1 cellular context compared by ENCODE assay signal in genomic region chr13:43441464-43441863, GRCh38.
TF ChIP-seq lines count a peak whose summit lies in the region.

No MANE protein-coding gene starts in this region.

TF ChIP-seq in GM23338, 12 proteins besides CTCF, POLR2A, EP300 and RAD21 (continued from another document):
- TF ChIP-seq, protein P1, sequence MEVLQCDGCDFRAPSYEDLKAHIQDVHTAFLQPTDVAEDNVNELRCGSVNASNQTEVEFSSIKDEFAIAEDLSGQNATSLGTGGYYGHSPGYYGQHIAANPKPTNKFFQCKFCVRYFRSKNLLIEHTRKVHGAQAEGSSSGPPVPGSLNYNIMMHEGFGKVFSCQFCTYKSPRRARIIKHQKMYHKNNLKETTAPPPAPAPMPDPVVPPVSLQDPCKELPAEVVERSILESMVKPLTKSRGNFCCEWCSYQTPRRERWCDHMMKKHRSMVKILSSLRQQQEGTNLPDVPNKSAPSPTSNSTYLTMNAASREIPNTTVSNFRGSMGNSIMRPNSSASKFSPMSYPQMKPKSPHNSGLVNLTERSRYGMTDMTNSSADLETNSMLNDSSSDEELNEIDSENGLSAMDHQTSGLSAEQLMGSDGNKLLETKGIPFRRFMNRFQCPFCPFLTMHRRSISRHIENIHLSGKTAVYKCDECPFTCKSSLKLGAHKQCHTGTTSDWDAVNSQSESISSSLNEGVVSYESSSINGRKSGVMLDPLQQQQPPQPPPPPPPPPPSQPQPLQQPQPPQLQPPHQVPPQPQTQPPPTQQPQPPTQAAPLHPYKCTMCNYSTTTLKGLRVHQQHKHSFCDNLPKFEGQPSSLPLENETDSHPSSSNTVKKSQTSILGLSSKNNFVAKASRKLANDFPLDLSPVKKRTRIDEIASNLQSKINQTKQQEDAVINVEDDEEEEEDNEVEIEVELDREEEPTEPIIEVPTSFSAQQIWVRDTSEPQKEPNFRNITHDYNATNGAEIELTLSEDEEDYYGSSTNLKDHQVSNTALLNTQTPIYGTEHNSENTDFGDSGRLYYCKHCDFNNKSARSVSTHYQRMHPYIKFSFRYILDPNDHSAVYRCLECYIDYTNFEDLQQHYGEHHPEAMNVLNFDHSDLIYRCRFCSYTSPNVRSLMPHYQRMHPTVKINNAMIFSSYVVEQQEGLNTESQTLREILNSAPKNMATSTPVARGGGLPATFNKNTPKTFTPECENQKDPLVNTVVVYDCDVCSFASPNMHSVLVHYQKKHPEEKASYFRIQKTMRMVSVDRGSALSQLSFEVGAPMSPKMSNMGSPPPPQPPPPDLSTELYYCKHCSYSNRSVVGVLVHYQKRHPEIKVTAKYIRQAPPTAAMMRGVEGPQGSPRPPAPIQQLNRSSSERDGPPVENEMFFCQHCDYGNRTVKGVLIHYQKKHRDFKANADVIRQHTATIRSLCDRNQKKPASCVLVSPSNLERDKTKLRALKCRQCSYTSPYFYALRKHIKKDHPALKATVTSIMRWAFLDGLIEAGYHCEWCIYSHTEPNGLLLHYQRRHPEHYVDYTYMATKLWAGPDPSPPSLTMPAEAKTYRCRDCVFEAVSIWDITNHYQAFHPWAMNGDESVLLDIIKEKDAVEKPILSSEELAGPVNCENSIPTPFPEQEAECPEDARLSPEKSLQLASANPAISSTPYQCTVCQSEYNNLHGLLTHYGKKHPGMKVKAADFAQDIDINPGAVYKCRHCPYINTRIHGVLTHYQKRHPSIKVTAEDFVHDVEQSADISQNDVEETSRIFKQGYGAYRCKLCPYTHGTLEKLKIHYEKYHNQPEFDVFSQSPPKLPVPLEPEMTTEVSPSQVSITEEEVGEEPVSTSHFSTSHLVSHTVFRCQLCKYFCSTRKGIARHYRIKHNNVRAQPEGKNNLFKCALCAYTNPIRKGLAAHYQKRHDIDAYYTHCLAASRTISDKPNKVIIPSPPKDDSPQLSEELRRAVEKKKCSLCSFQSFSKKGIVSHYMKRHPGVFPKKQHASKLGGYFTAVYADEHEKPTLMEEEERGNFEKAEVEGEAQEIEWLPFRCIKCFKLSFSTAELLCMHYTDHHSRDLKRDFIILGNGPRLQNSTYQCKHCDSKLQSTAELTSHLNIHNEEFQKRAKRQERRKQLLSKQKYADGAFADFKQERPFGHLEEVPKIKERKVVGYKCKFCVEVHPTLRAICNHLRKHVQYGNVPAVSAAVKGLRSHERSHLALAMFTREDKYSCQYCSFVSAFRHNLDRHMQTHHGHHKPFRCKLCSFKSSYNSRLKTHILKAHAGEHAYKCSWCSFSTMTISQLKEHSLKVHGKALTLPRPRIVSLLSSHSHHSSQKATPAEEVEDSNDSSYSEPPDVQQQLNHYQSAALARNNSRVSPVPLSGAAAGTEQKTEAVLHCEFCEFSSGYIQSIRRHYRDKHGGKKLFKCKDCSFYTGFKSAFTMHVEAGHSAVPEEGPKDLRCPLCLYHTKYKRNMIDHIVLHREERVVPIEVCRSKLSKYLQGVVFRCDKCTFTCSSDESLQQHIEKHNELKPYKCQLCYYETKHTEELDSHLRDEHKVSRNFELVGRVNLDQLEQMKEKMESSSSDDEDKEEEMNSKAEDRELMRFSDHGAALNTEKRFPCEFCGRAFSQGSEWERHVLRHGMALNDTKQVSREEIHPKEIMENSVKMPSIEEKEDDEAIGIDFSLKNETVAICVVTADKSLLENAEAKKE (CRISPR knock-in tag; IDR thresholded peaks at IDR 0.05), result no peak
- no peak for TF ChIP-seq STAT1 (IDR thresholded peaks at IDR 0.05; ENCODE audit: unreplicated experiment)
- TF ChIP-seq JUNB (IDR thresholded peaks at IDR 0.05; ENCODE audit: unreplicated experiment), result no peak
- TF ChIP-seq ETS1 (IDR thresholded peaks at IDR 0.05), result no peak
- no peak for TF ChIP-seq ZNF331 (CRISPR knock-in tag; IDR thresholded peaks at IDR 0.05; ENCODE audit: low read depth)
- no peak for TF ChIP-seq EZH2phosphoT487 (IDR thresholded peaks at IDR 0.05; ENCODE audit: unreplicated experiment)
- TF ChIP-seq NANOG (IDR thresholded peaks at IDR 0.05; ENCODE audit: borderline replicate concordance), result no peak
- TF ChIP-seq ZNF114 (CRISPR knock-in tag; IDR thresholded peaks at IDR 0.05), result no peak
- TF ChIP-seq, protein P2, sequence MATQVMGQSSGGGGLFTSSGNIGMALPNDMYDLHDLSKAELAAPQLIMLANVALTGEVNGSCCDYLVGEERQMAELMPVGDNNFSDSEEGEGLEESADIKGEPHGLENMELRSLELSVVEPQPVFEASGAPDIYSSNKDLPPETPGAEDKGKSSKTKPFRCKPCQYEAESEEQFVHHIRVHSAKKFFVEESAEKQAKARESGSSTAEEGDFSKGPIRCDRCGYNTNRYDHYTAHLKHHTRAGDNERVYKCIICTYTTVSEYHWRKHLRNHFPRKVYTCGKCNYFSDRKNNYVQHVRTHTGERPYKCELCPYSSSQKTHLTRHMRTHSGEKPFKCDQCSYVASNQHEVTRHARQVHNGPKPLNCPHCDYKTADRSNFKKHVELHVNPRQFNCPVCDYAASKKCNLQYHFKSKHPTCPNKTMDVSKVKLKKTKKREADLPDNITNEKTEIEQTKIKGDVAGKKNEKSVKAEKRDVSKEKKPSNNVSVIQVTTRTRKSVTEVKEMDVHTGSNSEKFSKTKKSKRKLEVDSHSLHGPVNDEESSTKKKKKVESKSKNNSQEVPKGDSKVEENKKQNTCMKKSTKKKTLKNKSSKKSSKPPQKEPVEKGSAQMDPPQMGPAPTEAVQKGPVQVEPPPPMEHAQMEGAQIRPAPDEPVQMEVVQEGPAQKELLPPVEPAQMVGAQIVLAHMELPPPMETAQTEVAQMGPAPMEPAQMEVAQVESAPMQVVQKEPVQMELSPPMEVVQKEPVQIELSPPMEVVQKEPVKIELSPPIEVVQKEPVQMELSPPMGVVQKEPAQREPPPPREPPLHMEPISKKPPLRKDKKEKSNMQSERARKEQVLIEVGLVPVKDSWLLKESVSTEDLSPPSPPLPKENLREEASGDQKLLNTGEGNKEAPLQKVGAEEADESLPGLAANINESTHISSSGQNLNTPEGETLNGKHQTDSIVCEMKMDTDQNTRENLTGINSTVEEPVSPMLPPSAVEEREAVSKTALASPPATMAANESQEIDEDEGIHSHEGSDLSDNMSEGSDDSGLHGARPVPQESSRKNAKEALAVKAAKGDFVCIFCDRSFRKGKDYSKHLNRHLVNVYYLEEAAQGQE (IDR thresholded peaks at IDR 0.05; ENCODE audit: unreplicated experiment), result no peak
- no peak for TF ChIP-seq POLR2AphosphoS5 (IDR thresholded peaks at IDR 0.05; ENCODE audit: low read depth)
